ENCODE assay signal across 8 cellular contexts in genomic region chr7:1569440-1569832, GRCh38. TPM values are rescaled to one million over a fixed set of nuclear protein-coding genes. Genes with fewer than 3 reads are reported as not detected.
A peak's percentile ranks its signal among the peaks of the same experiment; 100 is the strongest.
DNase-seq lines count a peak whose midpoint lies in the region; ATAC-seq and TF ChIP-seq lines count a peak whose summit lies in the region.

No MANE protein-coding gene starts in this region.

- DNase-seq in Panc1 (ENCODE audit: low read depth, low spot score) (no peak), fibroblast of the aortic adventitia (ENCODE audit: low read depth) (no peak), midbrain (lab: John Stamatoyannopoulos, UW) (no peak), MV-4-11 (lab: John Stamatoyannopoulos, UW) (no peak), NOMO-1 (lab: John Stamatoyannopoulos, UW; ENCODE audit: unreplicated experiment in 2 of 2) (no peak)

- no TSS peak for BruUV-seq in Panc1 (replicated peaks; lab: Mats Ljungman, UMichigan)

- no peaks in the 10 kb centered on the region for H3K9me3 ChIP-seq in Panc1 (ENCODE audit: control insufficient read depth, insufficient read depth, low read depth, low read length)

- H3K36me3 ChIP-seq in Panc1 (ENCODE audit: control insufficient read depth, insufficient read depth, low read length) = no peaks in the 10 kb centered on the region

- in situ Hi-C loops in Panc1 (cut with HindIII; ENCODE audit: low pct_unique_long_range_greater_than_20kb, low sequenced_read_pairs) = no loop called here

- POLR2A ChIA-PET in Panc1 (lab: Charles Lee) = interaction anchor here (0.6 kb wide), 1 partner anchor 49 kb away, joined by 3 read pairs; no protein-coding TSS in a partner anchor

- TF ChIP-seq CTCF in Panc1 (IDR thresholded peaks at IDR 0.05) (no peak), fibroblast of the aortic adventitia (IDR thresholded peaks at IDR 0.05; ENCODE audit: insufficient read depth, low read length) (no peak)

- intact Hi-C loops in Panc1 (cut with micrococcal nuclease; ENCODE audit: unreplicated experiment) = no loop called here

- peak overlapping the region; percentile 90 for H3K27ac ChIP-seq in Panc1 (ENCODE audit: low read length)
- H3K27ac ChIP-seq in skin epidermis = peak overlapping the region; percentile 89 to 99 (median 95)

- CTCF ChIA-PET in Panc1 (lab: Charles Lee) = no interaction called here

- peaks cover 31% of the 10 kb centered on the region for H3K4me1 ChIP-seq in Panc1 (ENCODE audit: control insufficient read depth, insufficient read depth, low read length)

- H3K27me3 ChIP-seq in Panc1 (ENCODE audit: control insufficient read depth, insufficient read depth, low read length) = no peaks in the 10 kb centered on the region

- ATAC-seq in GM19372 (IDR thresholded peaks at IDR 0.05; ENCODE audit: low read depth, unreplicated experiment) = peak; percentile 6
- ATAC-seq in Panc1 = no peak; the same call in 1 of the 2 replicates
- ATAC-seq in GM21390 (IDR thresholded peaks at IDR 0.05; ENCODE audit: unreplicated experiment) = no peak

- H3K4me3 ChIP-seq in Panc1 (ENCODE audit: low read depth in 2 of 2, low read length in 2 of 2) (peak overlapping the region; percentile 83 to 96), fibroblast of the aortic adventitia (ENCODE audit: low read depth, low read length) (peak overlapping the region; percentile 89), skin epidermis (peak overlapping the region; percentile 72 to 88 (median 82))

RNA-seq across cellular contexts. Expression of gene PSMG3, which starts 0.4 kb away (rescaled TPM):
- total RNA-seq in Panc1 (2021; ENCODE audit: unreplicated experiment) (59.4 TPM), fibroblast of the aortic adventitia (ENCODE audit: low replicate concordance) (6.6 and 20.5 TPM in 2 replicates)
- polyA plus RNA-seq in Panc1 (2012; ENCODE audit: insufficient read length) = 81.5 TPM

RNA-seq across cellular contexts. Expression of gene TMEM184A, which starts 13.4 kb away (rescaled TPM):
- total RNA-seq in Panc1 (2021; ENCODE audit: unreplicated experiment) (9.2 TPM), fibroblast of the aortic adventitia (ENCODE audit: low replicate concordance) (not detected in 2 replicates)
- polyA plus RNA-seq in Panc1 (2012; ENCODE audit: insufficient read length) = 13.7 TPM

RNA-seq across cellular contexts. Expression of gene MAFK, which starts 38.9 kb away (rescaled TPM):
- total RNA-seq in Panc1 (2021; ENCODE audit: unreplicated experiment) = 125 TPM
- 120 TPM for polyA plus RNA-seq in Panc1 (2012; ENCODE audit: insufficient read length)
- total RNA-seq in fibroblast of the aortic adventitia (ENCODE audit: low replicate concordance) = 5.3 and 12.7 TPM in 2 replicates

Comparison
In these comparisons a context has a peak if more than half of its experiments do, and no peak if none do; other contexts are left out.
1. RNA of gene TMEM184A, which starts 13.4 kb away (total RNA-seq): 9.2 TPM in Panc1 (single experiment); not detected in fibroblast of the aortic adventitia; every median in the first group is over 10 times any median in the second.
2. Peak in every context shown above with its lines, with median percentiles within 50 percentile points of each other: H3K4me3 ChIP-seq.